In genomic region chr3:27666708-27667107, GRCh38 we compare ENCODE assay signal across 8 cellular contexts. TPM values are rescaled to one million over a fixed set of nuclear protein-coding genes. Genes with fewer than 3 reads are reported as not detected.
DNase-seq lines count a peak whose midpoint lies in the region; ATAC-seq and TF ChIP-seq lines count a peak whose summit lies in the region.

No MANE protein-coding gene starts in this region.

- POLR2A ChIA-PET in AG04449 (lab: Yijun Ruan, JAX) = interaction anchor here (0.9 kb wide), 1 partner anchor 182 kb away, joined by 3 read pairs; the partner anchor contains the start of gene SLC4A7

- H3K27me3 ChIP-seq in MG63 = no peaks in the 10 kb centered on the region
- no peaks in the 10 kb centered on the region for H3K27me3 ChIP-seq in skeletal muscle satellite cell (ENCODE audit: control insufficient read depth, insufficient read depth, low read length)

- H3K4me3 ChIP-seq in AG04449 (ENCODE audit: low read depth, low read length) = no peak overlapping the region
- H3K4me3 ChIP-seq in MG63 = no peak overlapping the region
- no peak overlapping the region for H3K4me3 ChIP-seq in skeletal muscle satellite cell (ENCODE audit: low read length)

- peak overlapping the region; percentile 54 for H3K9ac ChIP-seq in skeletal muscle satellite cell (ENCODE audit: low read depth, low read length)

- DNase-seq in AG04449 (ENCODE audit: low read depth, low spot score) (peak; percentile 68), MG63 (peak; percentile 36), anterior cingulate cortex (lab: John Stamatoyannopoulos, UW) (peak in 57 of 58 donors; percentile 6 to 93 (median 74)), hippocampal formation (lab: John Stamatoyannopoulos, UW) (peak; percentile 65 to 67)

- no peaks in the 10 kb centered on the region for H3K36me3 ChIP-seq in MG63
- no peaks in the 10 kb centered on the region for H3K36me3 ChIP-seq in skeletal muscle satellite cell (ENCODE audit: insufficient read depth, low read length)

- H3K4me2 ChIP-seq in skeletal muscle satellite cell (ENCODE audit: low read length) = peak overlapping the region; percentile 52

- CTCF ChIA-PET in AG04449 (lab: Yijun Ruan, JAX) = interaction anchor here (0.7 to 2.6 kb wide), 8 partner anchors 9 to 182 kb away, joined by 3 to 11 read pairs (median 4); partner anchors contain the start of gene SLC4A7

- H3K9me3 ChIP-seq in MG63 (no peaks in the 10 kb centered on the region), skeletal muscle satellite cell (replicated peaks; ENCODE audit: low read length) (no peaks in the 10 kb centered on the region)

- ATAC-seq in GM18867 (IDR thresholded peaks at IDR 0.05; ENCODE audit: unreplicated experiment) (peak; percentile 50), HG03565 (IDR thresholded peaks at IDR 0.05; ENCODE audit: unreplicated experiment) (no peak), GM21367 (IDR thresholded peaks at IDR 0.05; ENCODE audit: unreplicated experiment) (no peak)

- peaks cover 8% of the 10 kb centered on the region for H3K4me1 ChIP-seq in skeletal muscle satellite cell (ENCODE audit: control insufficient read depth, insufficient read depth, low read length)

- TF ChIP-seq CTCF in AG04449 (IDR thresholded peaks at IDR 0.05; ENCODE audit: insufficient read depth, low read length, missing control alignments) = peak; percentile 18

RNA-seq across cellular contexts. Expression of gene EOMES, which starts 55.4 kb away (rescaled TPM):
- total RNA-seq in MG63 (2014; rRNA removed; shearing (Covaris generic); ENCODE audit: low replicate concordance) = 0.30 TPM in 1 of 2 replicates, not detected in the other
- under 0.01 TPM in 1 of 2 replicates, not detected in the other for total RNA-seq in skeletal muscle satellite cell (2012; rRNA removed)
